19 cellular contexts compared by ENCODE assay signal in the genomic region with DNA sequence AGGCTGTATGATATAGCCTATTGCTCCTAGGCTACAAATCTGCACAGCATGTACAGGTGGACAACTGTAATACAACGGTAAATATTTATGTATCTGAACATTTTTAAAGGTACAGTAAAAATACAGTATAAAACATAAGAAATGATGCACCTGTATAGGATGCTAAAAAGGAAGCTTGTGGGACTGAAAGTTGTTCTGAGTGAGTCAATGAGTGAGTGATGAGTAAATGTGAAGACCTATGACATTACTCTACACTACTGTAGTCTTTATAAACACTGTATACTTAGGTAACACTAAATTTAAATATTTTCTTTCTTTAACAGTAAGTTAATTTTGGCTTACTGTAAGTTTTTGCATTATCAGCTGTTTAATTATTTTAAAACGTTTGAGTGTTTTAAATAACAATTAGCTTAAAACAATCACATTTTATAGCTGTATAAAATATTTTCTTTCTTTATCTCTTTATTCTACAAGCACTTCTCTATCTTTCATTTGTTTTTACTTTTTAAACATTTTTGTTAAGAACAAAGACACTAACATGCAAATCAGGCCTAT. TPM values are rescaled to one million over a fixed set of nuclear protein-coding genes. Genes with fewer than 3 reads are reported as not detected.
DNase-seq lines count a peak whose midpoint lies in the region; ATAC-seq and TF ChIP-seq lines count a peak whose summit lies in the region.
"Had no signal": no experiment of that assay in that cellular context is flagged by ENCODE, and none has a peak within 500 bp of the region (broad histone marks: within the 10 kb centered on the region; RNA-seq: fewer than 3 reads in every experiment).

No MANE protein-coding gene starts in this region.

- H3K4me1 ChIP-seq in foreskin keratinocyte, result no peaks in the 10 kb centered on the region

- DNase-seq in RKO (ENCODE audit: low spot score) (peak; percentile 3), foreskin keratinocyte (no peak), foreskin melanocyte (no peak), middle frontal gyrus (ENCODE audit: extremely low spot score, low spot score) (no peak), NCI-H1694 (lab: John Stamatoyannopoulos, UW) (no peak)
- DNase-seq: 8988T; C1 segment of cervical spinal cord; Calu3; CD4-positive, alpha-beta memory T cell; COR-L47; DMS53; DMS79 treated with DMSO at 0.1 percent for 48 hours; GF-D8; H9 had no signal

- H3K27me3 ChIP-seq in foreskin keratinocyte, result no peaks in the 10 kb centered on the region

- ATAC-seq in HG02610 (IDR thresholded peaks at IDR 0.05; ENCODE audit: unreplicated experiment), result peak; percentile 60
- ATAC-seq in foreskin keratinocyte, result peak; percentile 57
- ATAC-seq: GM23338, HCT116 had no signal

- no peak overlapping the region for H3K27ac ChIP-seq in foreskin keratinocyte

- no peak for TF ChIP-seq CTCF in foreskin keratinocyte (conservative IDR thresholded peaks at IDR 0.05)

RNA-seq across cellular contexts. Expression of a gene that starts 28.1 kb away (rescaled TPM):
- 0.10 and 0.11 TPM in 2 replicates for total RNA-seq in foreskin keratinocyte
- 0.02 TPM in 1 of 2 replicates, not detected in the other for polyA plus RNA-seq in foreskin keratinocyte
- total RNA-seq: A673; Calu3; CD4-positive, alpha-beta memory T cell; G401; H9 had no signal
- polyA plus RNA-seq: CD4-positive, alpha-beta memory T cell; GM23338 had no signal
